In the genomic region with DNA sequence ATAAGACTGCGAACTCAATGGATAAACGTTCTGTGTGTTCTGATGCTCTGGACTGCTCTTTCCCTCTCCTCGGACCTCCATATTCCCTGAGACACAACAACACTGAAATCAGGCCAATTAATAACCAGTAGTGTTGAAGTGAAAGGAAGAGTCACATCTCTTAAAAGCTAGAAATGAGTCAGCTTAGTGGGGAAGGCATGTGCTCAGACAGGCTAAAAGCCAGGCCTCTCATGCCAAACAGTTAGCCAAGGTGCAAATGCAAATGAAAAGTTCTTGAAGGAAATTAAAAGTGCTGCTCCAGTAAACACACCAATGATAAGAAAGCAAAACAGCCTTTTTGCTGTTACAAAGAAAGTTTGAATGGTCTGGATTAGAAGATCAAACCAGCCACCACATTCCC, we compare ENCODE assay signal across 8 cellular contexts. TPM values are rescaled to one million over a fixed set of nuclear protein-coding genes. Genes with fewer than 3 reads are reported as not detected.
DNase-seq lines count a peak whose midpoint lies in the region; ATAC-seq and TF ChIP-seq lines count a peak whose summit lies in the region.

No MANE protein-coding gene starts in this region.

- ATAC-seq in HG03457 (IDR thresholded peaks at IDR 0.05; ENCODE audit: unreplicated experiment) (peak; percentile 100), foreskin keratinocyte (peak; percentile 83)

- H3K4me1 ChIP-seq in foreskin keratinocyte, result peaks cover 29% of the 10 kb centered on the region

- no peak overlapping the region for H3K4me3 ChIP-seq in AG10803 (ENCODE audit: low read length)

- H3K27ac ChIP-seq in foreskin keratinocyte, result no peak overlapping the region
- no peak overlapping the region for H3K27ac ChIP-seq in caudate nucleus (ENCODE audit: low read depth, low read length)

- DNase-seq in AG10803 (ENCODE audit: low read depth), result peak; percentile 79
- peak; percentile 64 for DNase-seq in GM20000 (ENCODE audit: low spot score)
- peak in 1 of 2 donors; percentile 75 for DNase-seq in foreskin keratinocyte
- DNase-seq in NCI-H526 treated with DMSO at 0.1 percent for 48 hours (lab: John Stamatoyannopoulos, UW), result no peak
- no peak for DNase-seq in caudate nucleus (lab: John Stamatoyannopoulos, UW)
- DNase-seq in activated CD4-positive, alpha-beta T cell treated with anti-CD3 and anti-CD28 coated beads, Interleukin-2, amount 50 U/mL, for 48 hours, result no peak
- no peak for DNase-seq in NCI-H524 (lab: John Stamatoyannopoulos, UW)

- H3K27me3 ChIP-seq in foreskin keratinocyte, result no peaks in the 10 kb centered on the region

- TF ChIP-seq CTCF in AG10803 (conservative IDR thresholded peaks at IDR 0.05; ENCODE audit: low read length) (no peak), GM20000 (IDR thresholded peaks at IDR 0.05; ENCODE audit: extremely low read depth, missing control alignments) (no peak), foreskin keratinocyte (conservative IDR thresholded peaks at IDR 0.05) (no peak)

RNA-seq across cellular contexts. Expression of gene TNS3, which starts 29.3 kb away (rescaled TPM):
- 6.6 and 9.4 TPM in 2 replicates for total RNA-seq in foreskin keratinocyte
- 2.4 and 2.9 TPM in 2 replicates for polyA plus RNA-seq in foreskin keratinocyte

Comparison
In these comparisons a context has a peak if more than half of its experiments do, and no peak if none do; other contexts are left out.
1. DNase-seq: peak in AG10803 (single experiment) and GM20000 (single experiment); none in NCI-H526 treated with DMSO at 0.1 percent for 48 hours (single experiment), caudate nucleus (0 of 61), activated CD4-positive, alpha-beta T cell treated with anti-CD3 and anti-CD28 coated beads, Interleukin-2, amount 50 U/mL, for 48 hours (0 of 2) and NCI-H524 (0 of 2).